ENCODE assay signal across 7 cellular contexts in genomic region chr5:79608086-79608485, GRCh38. TPM values are rescaled to one million over a fixed set of nuclear protein-coding genes. Genes with fewer than 3 reads are reported as not detected.
DNase-seq lines count a peak whose midpoint lies in the region; FAIRE-seq and TF ChIP-seq lines count a peak whose summit lies in the region.
"Not testable (repeated sequence)": the region's sequence is repeated elsewhere in the genome, so short reads cannot be mapped to it uniquely, and the experiment has no call there.

No MANE protein-coding gene starts in this region.

- not testable (repeated sequence) for H3K14ac ChIP-seq in mesenchymal stem cell (ENCODE audit: low read length in 2 of 2)

- not testable (repeated sequence) for TF ChIP-seq CTCF in HFFc6 (IDR thresholded peaks at IDR 0.05); astrocyte (IDR thresholded peaks at IDR 0.05; ENCODE audit: insufficient read depth, low read depth, low read length); epithelial cell of esophagus (IDR thresholded peaks at IDR 0.05; ENCODE audit: insufficient read depth, low read depth, low read length, missing control alignments); foreskin fibroblast (IDR thresholded peaks at IDR 0.05; ENCODE audit: low read depth, low read length)

- DNase-seq in DMS53 (lab: John Stamatoyannopoulos, UW), result peak; percentile 32
- DNase-seq in HFFc6, result peak; percentile 58
- DNase-seq in SIG-M5 treated with dmso at 0.1 percent for 504 hours (lab: John Stamatoyannopoulos, UW; ENCODE audit: unreplicated experiment), result peak; percentile 20
- peak; percentile 8 for DNase-seq in astrocyte (ENCODE audit: low read depth)
- DNase-seq in epithelial cell of esophagus (ENCODE audit: low read depth), result peak; percentile 77
- peak; percentile 9 to 48 for DNase-seq in foreskin fibroblast
- DNase-seq in mesenchymal stem cell, result peak; percentile 23

- not testable (repeated sequence) for H2AK5ac ChIP-seq in mesenchymal stem cell (ENCODE audit: low read length, severe bottlenecking)

- H2BK12ac ChIP-seq in mesenchymal stem cell (ENCODE audit: low read length in 2 of 2), result not testable (repeated sequence)

- not testable (repeated sequence) for H4K91ac ChIP-seq in mesenchymal stem cell (ENCODE audit: low read length)

- not testable (repeated sequence) for H4K20me1 ChIP-seq in astrocyte (ENCODE audit: insufficient read depth, low read length)

- not testable (repeated sequence) for H3K9ac ChIP-seq in astrocyte (ENCODE audit: low read length); mesenchymal stem cell (ENCODE audit: low read length)

- H3K4me2 ChIP-seq in astrocyte (ENCODE audit: low read length); mesenchymal stem cell (ENCODE audit: low read length, poor library complexity, severe bottlenecking): not testable (repeated sequence)

- peaks cover 28% of the 10 kb centered on the region for H3K4me1 Mint-ChIP-seq in HFFc6 (ENCODE audit: low read depth)
- not testable (repeated sequence) for H3K4me1 Mint-ChIP-seq in astrocyte (ENCODE audit: low read depth, unreplicated experiment)

- H2BK5ac ChIP-seq in mesenchymal stem cell (ENCODE audit: low read depth, low read length, poor library complexity, severe bottlenecking), result not testable (repeated sequence)

- not testable (repeated sequence) for H3K36me3 ChIP-seq in astrocyte (ENCODE audit: insufficient read depth, low read length); mesenchymal stem cell (ENCODE audit: control insufficient read depth in 1 of 2, insufficient read depth in 2 of 2, low read depth in 1 of 2, low read length in 2 of 2)

- not testable (repeated sequence) for H3K79me1 ChIP-seq in mesenchymal stem cell (replicated peaks; ENCODE audit: low read length, poor library complexity, severe bottlenecking)

- not testable (repeated sequence) for H3K27me3 Mint-ChIP-seq in HFFc6 (ENCODE audit: insufficient read depth); astrocyte (ENCODE audit: low read depth, unreplicated experiment)

- FAIRE-seq in astrocyte (lab: Jason Lieb, UNC), result not testable (repeated sequence)

- not testable (repeated sequence) for H3K23ac ChIP-seq in mesenchymal stem cell (ENCODE audit: low read length in 2 of 2)

- 100% methylated on average over 1 of the region's 1 CpG for WGBS in mesenchymal stem cell

- peak overlapping the region; percentile 36; the same call in 1 of the 2 replicates for H3K4me3 Mint-ChIP-seq in HFFc6
- H3K4me3 Mint-ChIP-seq in astrocyte (ENCODE audit: unreplicated experiment), result not testable (repeated sequence)

- not testable (repeated sequence) for H3K27ac Mint-ChIP-seq in HFFc6; astrocyte (ENCODE audit: unreplicated experiment)

- H3K4me3 ChIP-seq in astrocyte (ENCODE audit: insufficient read depth, low read depth, low read length); epithelial cell of esophagus (ENCODE audit: low read length); foreskin fibroblast (ENCODE audit: low read depth in 1 of 2, low read length in 2 of 2); mesenchymal stem cell (ENCODE audit: insufficient read depth in 1 of 2, low read depth in 1 of 2, low read length in 2 of 2): not testable (repeated sequence)

- not testable (repeated sequence) for H2BK15ac ChIP-seq in mesenchymal stem cell (ENCODE audit: low read depth, poor library complexity, severe bottlenecking)

- not testable (repeated sequence) for H3K18ac ChIP-seq in mesenchymal stem cell (ENCODE audit: low read depth in 1 of 2, low read length in 2 of 2)

- H3K27ac ChIP-seq in astrocyte (ENCODE audit: low read depth, low read length); mesenchymal stem cell (ENCODE audit: low read length, poor library complexity, severe bottlenecking): not testable (repeated sequence)

- not testable (repeated sequence) for H3K27me3 ChIP-seq in astrocyte (ENCODE audit: insufficient read depth, low read length); mesenchymal stem cell (ENCODE audit: control insufficient read depth in 1 of 2, insufficient read depth in 1 of 2, low read length in 2 of 2)

- not testable (repeated sequence) for H3K9me3 ChIP-seq in astrocyte (ENCODE audit: insufficient read depth, low read depth, low read length); mesenchymal stem cell (ENCODE audit: control insufficient read depth, low read length)

- not testable (repeated sequence) for H2BK120ac ChIP-seq in mesenchymal stem cell (ENCODE audit: low read depth, low read length)

- H2AFZ ChIP-seq in astrocyte (ENCODE audit: low read depth, low read length); mesenchymal stem cell (ENCODE audit: low read depth, low read length): not testable (repeated sequence)

- not testable (repeated sequence) for H4K8ac ChIP-seq in mesenchymal stem cell (ENCODE audit: low read length)

- not testable (repeated sequence) for H3K4me1 ChIP-seq in astrocyte (ENCODE audit: insufficient read depth, low read length); mesenchymal stem cell (ENCODE audit: control insufficient read depth, insufficient read depth, low read depth, low read length)

- not testable (repeated sequence) for H3K79me2 ChIP-seq in astrocyte (ENCODE audit: insufficient read depth, low read length)

- H3K9me3 Mint-ChIP-seq in HFFc6; astrocyte (ENCODE audit: unreplicated experiment): not testable (repeated sequence)

- H3K36me3 Mint-ChIP-seq in HFFc6 (ENCODE audit: low read depth); astrocyte (ENCODE audit: low read depth, unreplicated experiment): not testable (repeated sequence)

- not testable (repeated sequence) for H3K4ac ChIP-seq in mesenchymal stem cell (ENCODE audit: low read depth in 1 of 2, low read length in 2 of 2)

RNA-seq across cellular contexts. Expression of gene TENT2, which starts 4.2 kb away (rescaled TPM):
- total RNA-seq in HFFc6 (2021; fragmentation: NEBNext Ultra II Directional; extraction: Animal tissue kit (Norgen Biotek cat#: 25700)), result 10 to 100 TPM; 46.4 to 57.1 (median 48.2) TPM
- total RNA-seq in astrocyte, result 55.5 and 62.2 TPM in 2 replicates
- 23.4 TPM for polyA plus RNA-seq in mesenchymal stem cell (2013, experiment 1 of 2)
- 24.4 TPM for polyA plus RNA-seq in mesenchymal stem cell (2013, experiment 2 of 2)

Comparison
In these comparisons a context has a peak if more than half of its experiments do, and no peak if none do; other contexts are left out.
1. DNase-seq: peak in every context shown above with its lines; median percentile 77 in epithelial cell of esophagus; 58 in HFFc6; 32 in DMS53; 28 in foreskin fibroblast; 23 in mesenchymal stem cell; 20 in SIG-M5 treated with dmso at 0.1 percent for 504 hours; 8 in astrocyte.